Comparison of ENCODE assay signal across 19 cellular contexts in genomic region chr15:78037328-78037727, GRCh38. TPM values are rescaled to one million over a fixed set of nuclear protein-coding genes. Genes with fewer than 3 reads are reported as not detected.
DNase-seq lines count a peak whose midpoint lies in the region; ATAC-seq and TF ChIP-seq lines count a peak whose summit lies in the region.
"Had no signal": no experiment of that assay in that cellular context is flagged by ENCODE, and none has a peak within 500 bp of the region (broad histone marks: within the 10 kb centered on the region; RNA-seq: fewer than 3 reads in every experiment).

No MANE protein-coding gene starts in this region.

- H3K9me2 ChIP-seq in OCI-LY1 (ENCODE audit: low read depth, low read length): no peaks in the 10 kb centered on the region

- peak overlapping the region; percentile 98 for H3K27ac ChIP-seq in OCI-LY1 (ENCODE audit: low read depth, low read length, poor library complexity, severe bottlenecking)
- peak overlapping the region in 2 of 3 donors; percentile 26 to 30 for H3K27ac ChIP-seq in thyroid gland

- peaks cover 96% of the 10 kb centered on the region for H3K4me1 Mint-ChIP-seq in activated naive CD4-positive, alpha-beta T cell treated with anti-CD3 and anti-CD28 coated beads, Interleukin-2, amount 10 ng/mL, durations not matched to agents 7 days and 5 days
- H3K4me1 Mint-ChIP-seq in immature natural killer cell (peaks cover 68 to 94% of the 10 kb centered on the region in 2 donors), endothelial cell (ENCODE audit: unreplicated experiment) (peaks cover 40% of the 10 kb centered on the region)
- H3K4me1 Mint-ChIP-seq: endodermal cell had no signal

- H3K27me3 ChIP-seq in OCI-LY1 (ENCODE audit: insufficient read depth, low read length) (no peaks in the 10 kb centered on the region), thyroid gland (no peaks in the 10 kb centered on the region)
- H3K27me3 ChIP-seq: adrenal gland, vagina had no signal

- no peak overlapping the region; the same call in 1 of the 2 replicates for H3K4me2 ChIP-seq in OCI-LY1 (ENCODE audit: low read length)

- TF ChIP-seq CTCF in OCI-LY1 (IDR thresholded peaks at IDR 0.05; ENCODE audit: low read length): no peak
- no peak for TF ChIP-seq CTCF in thyroid gland (IDR thresholded peaks at IDR 0.05)
- no peak for TF ChIP-seq CTCF in endothelial cell (IDR thresholded peaks at IDR 0.05; ENCODE audit: unreplicated experiment)

- H2AFZ ChIP-seq in OCI-LY1 (ENCODE audit: low read length): no peak overlapping the region

- H4K20me1 ChIP-seq in OCI-LY1 (ENCODE audit: insufficient read depth, low read length): no peaks in the 10 kb centered on the region

- no peak for DNase-seq in activated naive CD4-positive, alpha-beta T cell treated with anti-CD3 and anti-CD28 coated beads, Interleukin-2, amount 10 ng/mL, durations not matched to agents 7 days and 5 days
- no peak for DNase-seq in activated naive CD4-positive, alpha-beta T cell treated with anti-CD3 and anti-CD28 coated beads, Interleukin-2, amount 50 U/mL, for 16 hours
- no peak for DNase-seq in immature natural killer cell
- no peak for DNase-seq in thyroid gland
- no peak for DNase-seq in endothelial cell (ENCODE audit: low spot score)
- DNase-seq in NCI-H1694 treated with DMSO at 0.1 percent for 48 hours (lab: John Stamatoyannopoulos, UW): no peak
- DNase-seq: adrenal gland; Calu3; caudate nucleus; endodermal cell; GF-D8; MV-4-11; NCI-H748 treated with DMSO at 0.1 percent for 48 hours; stimulated activated naive CD4-positive, alpha-beta T cell treated with Interleukin-2 at 50 U/mL for 16 hours had no signal

- TF ChIP-seq POLR2A in thyroid gland (IDR thresholded peaks at IDR 0.05): no peak

- H3K4me3 ChIP-seq in OCI-LY1 (ENCODE audit: low read depth, low read length, poor library complexity, severe bottlenecking) (no peak overlapping the region), thyroid gland (replicated peaks in 1 of 3) (no peak overlapping the region)
- H3K4me3 ChIP-seq: adrenal gland, vagina had no signal

- H3K9me3 ChIP-seq in OCI-LY1 (ENCODE audit: low read length): no peaks in the 10 kb centered on the region
- no peaks in the 10 kb centered on the region for H3K9me3 ChIP-seq in thyroid gland
- H3K9me3 ChIP-seq: adrenal gland, vagina had no signal

- no peak overlapping the region for H3K4me3 Mint-ChIP-seq in activated naive CD4-positive, alpha-beta T cell treated with anti-CD3 and anti-CD28 coated beads, Interleukin-2, amount 10 ng/mL, durations not matched to agents 7 days and 5 days
- H3K4me3 Mint-ChIP-seq in immature natural killer cell (peak overlapping the region in 4 of 5 donors; percentile 8 to 28 (median 20)), endothelial cell (ENCODE audit: unreplicated experiment) (no peak overlapping the region)
- H3K4me3 Mint-ChIP-seq: endodermal cell, IgD-negative memory B cell had no signal

- H3K9ac ChIP-seq in OCI-LY1 (ENCODE audit: low read length): no peak overlapping the region; the same call in 1 of the 2 replicates

- intact Hi-C loops in thyroid gland (cut with DNase I): no loop called here

- H3K36me3 Mint-ChIP-seq in activated naive CD4-positive, alpha-beta T cell treated with anti-CD3 and anti-CD28 coated beads, Interleukin-2, amount 10 ng/mL, durations not matched to agents 7 days and 5 days: peaks cover 64% of the 10 kb centered on the region
- peaks cover 0 to 15% (median 10%) of the 10 kb centered on the region in 3 donors for H3K36me3 Mint-ChIP-seq in immature natural killer cell
- H3K36me3 Mint-ChIP-seq in endothelial cell (ENCODE audit: low read depth, unreplicated experiment): peaks cover 10% of the 10 kb centered on the region

- ATAC-seq in HG02588 (IDR thresholded peaks at IDR 0.05; ENCODE audit: unreplicated experiment): no peak

- H3K79me2 ChIP-seq in OCI-LY1 (ENCODE audit: insufficient read depth, low read length): peaks cover 10% of the 10 kb centered on the region; the same call in 1 of the 2 replicates

- H3K36me3 ChIP-seq in OCI-LY1 (ENCODE audit: insufficient read depth, low read length) (peaks cover 8% of the 10 kb centered on the region; the same call in 1 of the 2 replicates), thyroid gland (no peaks in the 10 kb centered on the region)

- WGBS in thyroid gland, 2 donors: 79 to 84% methylated on average over 7 of the region's 7 CpGs

- peaks cover 81% of the 10 kb centered on the region for H3K4me1 ChIP-seq in OCI-LY1 (ENCODE audit: insufficient read depth, low read length, severe bottlenecking)
- peaks cover 21 to 53% of the 10 kb centered on the region in 2 donors for H3K4me1 ChIP-seq in thyroid gland

- no peaks in the 10 kb centered on the region for H3K9me3 Mint-ChIP-seq in activated naive CD4-positive, alpha-beta T cell treated with anti-CD3 and anti-CD28 coated beads, Interleukin-2, amount 10 ng/mL, durations not matched to agents 7 days and 5 days
- H3K9me3 Mint-ChIP-seq in immature natural killer cell (no peaks in the 10 kb centered on the region), endothelial cell (ENCODE audit: unreplicated experiment) (no peaks in the 10 kb centered on the region)
- H3K9me3 Mint-ChIP-seq: endodermal cell, IgD-negative memory B cell had no signal

- CTCF ChIA-PET in activated naive CD4-positive, alpha-beta T cell treated with anti-CD3 and anti-CD28 coated beads, Interleukin-2, amount 10 ng/mL, durations not matched to agents 7 days and 5 days (lab: Charles Lee): interaction anchor here (1.2 kb wide), 1 partner anchor 69 kb away, joined by 3 read pairs; no protein-coding TSS in a partner anchor

- H3K27me3 Mint-ChIP-seq in activated naive CD4-positive, alpha-beta T cell treated with anti-CD3 and anti-CD28 coated beads, Interleukin-2, amount 10 ng/mL, durations not matched to agents 7 days and 5 days: no peaks in the 10 kb centered on the region
- H3K27me3 Mint-ChIP-seq in immature natural killer cell (ENCODE audit: low read depth in 3 of 3) (peaks cover 0 to 9% (median 2%) of the 10 kb centered on the region in 3 donors), endothelial cell (ENCODE audit: unreplicated experiment) (peaks cover 4% of the 10 kb centered on the region)

- peak overlapping the region; percentile 78 for H3K27ac Mint-ChIP-seq in activated naive CD4-positive, alpha-beta T cell treated with anti-CD3 and anti-CD28 coated beads, Interleukin-2, amount 10 ng/mL, durations not matched to agents 7 days and 5 days
- H3K27ac Mint-ChIP-seq in immature natural killer cell (peak overlapping the region; percentile 32 to 97 (median 64)), endothelial cell (ENCODE audit: unreplicated experiment) (no peak overlapping the region)
- H3K27ac Mint-ChIP-seq: endodermal cell had no signal

- 0 out of 2 replicates have a peak, but pooled peaks cover 7% of the 10 kb centered on the region for H3F3A ChIP-seq in OCI-LY1 (ENCODE audit: insufficient read depth, low read length)

RNA-seq across cellular contexts. Expression of gene TBC1D2B, which starts 40.2 kb away (rescaled TPM):
- 10 to 100 TPM in 1 of 3 donors, 1 to 10 TPM in 2; 3.5 to 10.2 (median 7.8) TPM for polyA plus RNA-seq in immature natural killer cell
- total RNA-seq in thyroid gland (10 to 100 TPM; 32.8 to 54.0 (median 40.1) TPM), endothelial cell (ENCODE audit: unreplicated experiment) (13.8 TPM)

RNA-seq across cellular contexts. Expression of gene SH2D7, which starts 55.0 kb away (rescaled TPM):
- polyA plus RNA-seq in immature natural killer cell: not detected
- not detected for total RNA-seq in thyroid gland
- not detected for total RNA-seq in endothelial cell (ENCODE audit: unreplicated experiment)
- total RNA-seq: adrenal gland, Calu3, endodermal cell, vagina had no signal
- polyA plus RNA-seq: adrenal gland, AG04450, IgD-negative memory B cell had no signal

Comparison
In these comparisons a context has a peak if more than half of its experiments do, and no peak if none do; other contexts are left out.
1. H3K4me3 Mint-ChIP-seq: peak in immature natural killer cell (4 of 5); none in activated naive CD4-positive, alpha-beta T cell treated with anti-CD3 and anti-CD28 coated beads, Interleukin-2, amount 10 ng/mL, durations not matched to agents 7 days and 5 days (single experiment) and endothelial cell (single experiment).